In genomic region chrX:56029188-56029587, GRCh38 we compare ENCODE assay signal across 2 cellular contexts.
TF ChIP-seq lines count a peak whose summit lies in the region.

No MANE protein-coding gene starts in this region.

TF ChIP-seq in K562, 482 proteins besides CTCF, POLR2A, EP300 and RAD21:
- TF ChIP-seq ZNF3 (CRISPR knock-in tag; IDR thresholded peaks at IDR 0.05) (no peak), ESRRB (CRISPR knock-in tag; IDR thresholded peaks at IDR 0.05; ENCODE audit: borderline replicate concordance) (no peak), NELFE (IDR thresholded peaks at IDR 0.05; ENCODE audit: insufficient read depth, insufficient read length) (no peak), MAFG (tag; conservative IDR thresholded peaks at IDR 0.05) (0 out of 2 replicates have a peak, but pooled peaks have one; percentile 17), NFE2 (IDR thresholded peaks at IDR 0.05; ENCODE audit: low read depth) (0 out of 2 replicates have a peak, but pooled peaks have one; percentile 14)

TF ChIP-seq in HepG2, 621 proteins besides CTCF, POLR2A, EP300 and RAD21:
- TF ChIP-seq POLR2G (IDR thresholded peaks at IDR 0.05; ENCODE audit: low read depth, low read length) (no peak), NFE2L2 (IDR thresholded peaks at IDR 0.05; ENCODE audit: low read length) (0 out of 2 replicates have a peak, but pooled peaks have one; percentile 38)
